ENCODE assay signal across 25 cellular contexts in the genomic region with DNA sequence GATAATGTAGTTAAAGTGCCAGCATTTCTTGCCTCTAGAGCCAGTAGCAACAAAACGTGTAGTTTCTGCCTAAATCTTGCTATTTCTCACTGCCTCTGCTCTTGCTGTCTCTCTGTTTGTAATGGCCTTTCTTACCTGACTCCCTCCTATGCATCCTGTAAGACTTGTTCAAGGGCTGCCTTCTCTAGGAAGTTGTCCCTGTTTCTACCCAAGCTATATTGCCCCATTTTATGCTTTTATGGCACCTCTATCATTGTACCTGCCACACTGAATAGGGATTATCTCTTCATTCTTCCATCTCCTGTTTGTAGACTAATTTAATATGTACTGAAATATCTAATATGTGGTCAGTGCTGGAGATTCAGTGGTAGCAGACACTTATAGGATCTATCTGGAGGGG.
"Had no signal": no experiment of that assay in that cellular context is flagged by ENCODE, and none has a peak within 500 bp of the region (broad histone marks: within the 10 kb centered on the region; RNA-seq: fewer than 3 reads in every experiment).

No MANE protein-coding gene starts in this region.

- H3K27me3 ChIP-seq: breast epithelium, MG63 had no signal

- DNase-seq: activated CD4-positive, alpha-beta T cell treated with anti-CD3 and anti-CD28 coated beads for 4 hours; activated CD8-positive, alpha-beta memory T cell treated with anti-CD3 and anti-CD28 coated beads, Interleukin-2, amount 50 U/mL, for 4 hours; activated CD8-positive, alpha-beta T cell treated with anti-CD3 and anti-CD28 coated beads for 36 hours; activated effector memory CD4-positive, alpha-beta T cell treated with anti-CD3 and anti-CD28 coated beads, Interleukin-2, amount 50 U/mL, for 16 hours; activated naive CD4-positive, alpha-beta T cell treated with anti-CD3 and anti-CD28 coated beads for 36 hours; activated naive CD8-positive, alpha-beta T cell treated with anti-CD3 and anti-CD28 coated beads for 36 hours; anterior cingulate cortex; central memory CD4-positive, alpha-beta T cell; MG63; MV-4-11; NCI-H1092 treated with DMSO at 0.1 percent for 48 hours; NCI-H1417 treated with DMSO at 0.1 percent for 48 hours; NCI-H1694; NCI-H2029; NCI-H2107; NCI-H2171 treated with DMSO at 0.1 percent for 48 hours; NCI-H226; NCI-H526; NCI-H774; SIG-M5; T-cell; WERI-Rb-1 had no signal

- H3K27ac Mint-ChIP-seq: activated CD8-positive, alpha-beta T cell treated with anti-CD3 and anti-CD28 coated beads for 36 hours; activated naive CD4-positive, alpha-beta T cell treated with anti-CD3 and anti-CD28 coated beads for 36 hours; activated naive CD8-positive, alpha-beta T cell treated with anti-CD3 and anti-CD28 coated beads for 36 hours; activated T-helper 1 cell treated with anti-CD3 and anti-CD28 coated beads, Interleukin-12 subunit alpha, Interleukin-12 subunit beta, Interleukin-2, Interleukin-4 antibody, amounts not matched to agents 30 ng/mL and 10 ng/mL and 1 ng/mL, durations not matched to agents 14 hours and 24 hours and 36 hours; T-cell had no signal

- H3K27ac ChIP-seq: breast epithelium, SK-N-MC, WERI-Rb-1 had no signal

- H3K27me3 Mint-ChIP-seq: activated CD8-positive, alpha-beta T cell treated with anti-CD3 and anti-CD28 coated beads for 36 hours; activated naive CD8-positive, alpha-beta T cell treated with anti-CD3 and anti-CD28 coated beads for 36 hours; T-cell had no signal

- H3K4me1 ChIP-seq: breast epithelium had no signal

- H3K9me3 ChIP-seq: MG63 had no signal

- ATAC-seq: activated CD8-positive, alpha-beta T cell treated with anti-CD3 and anti-CD28 coated beads for 36 hours had no signal

- H3K36me3 Mint-ChIP-seq: activated naive CD8-positive, alpha-beta T cell treated with anti-CD3 and anti-CD28 coated beads for 36 hours had no signal

- H3K4me3 ChIP-seq: breast epithelium, MG63, SK-N-MC had no signal

- H3K4me3 Mint-ChIP-seq: activated CD8-positive, alpha-beta T cell treated with anti-CD3 and anti-CD28 coated beads for 36 hours; activated naive CD4-positive, alpha-beta T cell treated with anti-CD3 and anti-CD28 coated beads for 36 hours; activated naive CD8-positive, alpha-beta T cell treated with anti-CD3 and anti-CD28 coated beads for 36 hours; activated T-helper 1 cell treated with anti-CD3 and anti-CD28 coated beads, Interleukin-12 subunit alpha, Interleukin-12 subunit beta, Interleukin-2, Interleukin-4 antibody, amounts not matched to agents 30 ng/mL and 10 ng/mL and 1 ng/mL, durations not matched to agents 14 hours and 24 hours and 36 hours; T-cell had no signal

- H3K36me3 ChIP-seq: breast epithelium, MG63, WERI-Rb-1 had no signal
